2 cellular contexts compared by ENCODE assay signal in the genomic region with DNA sequence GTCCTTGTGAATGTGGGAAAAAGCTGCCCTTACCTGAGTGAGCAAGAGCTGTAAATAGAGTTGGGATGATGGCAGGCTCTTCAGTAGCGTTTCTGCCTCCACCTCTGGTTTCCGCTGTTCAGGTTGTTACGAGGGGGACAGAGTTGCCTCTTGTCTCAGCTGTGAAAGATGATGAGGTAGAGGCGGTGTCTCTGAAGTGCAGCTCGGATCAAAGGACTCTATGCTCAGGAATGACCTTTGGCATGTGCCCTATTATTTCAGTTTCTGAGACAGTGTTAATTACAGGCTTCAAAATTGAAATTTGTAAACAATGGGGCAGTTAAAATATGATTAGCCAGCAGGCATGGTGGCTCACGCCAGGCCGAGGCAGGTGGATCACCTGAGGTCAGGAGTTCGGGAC.
TF ChIP-seq lines count a peak whose summit lies in the region.

No MANE protein-coding gene starts in this region.

TF ChIP-seq in GM23338, 12 proteins besides CTCF, POLR2A, EP300 and RAD21 (continued from another document):
- TF ChIP-seq, protein P1, sequence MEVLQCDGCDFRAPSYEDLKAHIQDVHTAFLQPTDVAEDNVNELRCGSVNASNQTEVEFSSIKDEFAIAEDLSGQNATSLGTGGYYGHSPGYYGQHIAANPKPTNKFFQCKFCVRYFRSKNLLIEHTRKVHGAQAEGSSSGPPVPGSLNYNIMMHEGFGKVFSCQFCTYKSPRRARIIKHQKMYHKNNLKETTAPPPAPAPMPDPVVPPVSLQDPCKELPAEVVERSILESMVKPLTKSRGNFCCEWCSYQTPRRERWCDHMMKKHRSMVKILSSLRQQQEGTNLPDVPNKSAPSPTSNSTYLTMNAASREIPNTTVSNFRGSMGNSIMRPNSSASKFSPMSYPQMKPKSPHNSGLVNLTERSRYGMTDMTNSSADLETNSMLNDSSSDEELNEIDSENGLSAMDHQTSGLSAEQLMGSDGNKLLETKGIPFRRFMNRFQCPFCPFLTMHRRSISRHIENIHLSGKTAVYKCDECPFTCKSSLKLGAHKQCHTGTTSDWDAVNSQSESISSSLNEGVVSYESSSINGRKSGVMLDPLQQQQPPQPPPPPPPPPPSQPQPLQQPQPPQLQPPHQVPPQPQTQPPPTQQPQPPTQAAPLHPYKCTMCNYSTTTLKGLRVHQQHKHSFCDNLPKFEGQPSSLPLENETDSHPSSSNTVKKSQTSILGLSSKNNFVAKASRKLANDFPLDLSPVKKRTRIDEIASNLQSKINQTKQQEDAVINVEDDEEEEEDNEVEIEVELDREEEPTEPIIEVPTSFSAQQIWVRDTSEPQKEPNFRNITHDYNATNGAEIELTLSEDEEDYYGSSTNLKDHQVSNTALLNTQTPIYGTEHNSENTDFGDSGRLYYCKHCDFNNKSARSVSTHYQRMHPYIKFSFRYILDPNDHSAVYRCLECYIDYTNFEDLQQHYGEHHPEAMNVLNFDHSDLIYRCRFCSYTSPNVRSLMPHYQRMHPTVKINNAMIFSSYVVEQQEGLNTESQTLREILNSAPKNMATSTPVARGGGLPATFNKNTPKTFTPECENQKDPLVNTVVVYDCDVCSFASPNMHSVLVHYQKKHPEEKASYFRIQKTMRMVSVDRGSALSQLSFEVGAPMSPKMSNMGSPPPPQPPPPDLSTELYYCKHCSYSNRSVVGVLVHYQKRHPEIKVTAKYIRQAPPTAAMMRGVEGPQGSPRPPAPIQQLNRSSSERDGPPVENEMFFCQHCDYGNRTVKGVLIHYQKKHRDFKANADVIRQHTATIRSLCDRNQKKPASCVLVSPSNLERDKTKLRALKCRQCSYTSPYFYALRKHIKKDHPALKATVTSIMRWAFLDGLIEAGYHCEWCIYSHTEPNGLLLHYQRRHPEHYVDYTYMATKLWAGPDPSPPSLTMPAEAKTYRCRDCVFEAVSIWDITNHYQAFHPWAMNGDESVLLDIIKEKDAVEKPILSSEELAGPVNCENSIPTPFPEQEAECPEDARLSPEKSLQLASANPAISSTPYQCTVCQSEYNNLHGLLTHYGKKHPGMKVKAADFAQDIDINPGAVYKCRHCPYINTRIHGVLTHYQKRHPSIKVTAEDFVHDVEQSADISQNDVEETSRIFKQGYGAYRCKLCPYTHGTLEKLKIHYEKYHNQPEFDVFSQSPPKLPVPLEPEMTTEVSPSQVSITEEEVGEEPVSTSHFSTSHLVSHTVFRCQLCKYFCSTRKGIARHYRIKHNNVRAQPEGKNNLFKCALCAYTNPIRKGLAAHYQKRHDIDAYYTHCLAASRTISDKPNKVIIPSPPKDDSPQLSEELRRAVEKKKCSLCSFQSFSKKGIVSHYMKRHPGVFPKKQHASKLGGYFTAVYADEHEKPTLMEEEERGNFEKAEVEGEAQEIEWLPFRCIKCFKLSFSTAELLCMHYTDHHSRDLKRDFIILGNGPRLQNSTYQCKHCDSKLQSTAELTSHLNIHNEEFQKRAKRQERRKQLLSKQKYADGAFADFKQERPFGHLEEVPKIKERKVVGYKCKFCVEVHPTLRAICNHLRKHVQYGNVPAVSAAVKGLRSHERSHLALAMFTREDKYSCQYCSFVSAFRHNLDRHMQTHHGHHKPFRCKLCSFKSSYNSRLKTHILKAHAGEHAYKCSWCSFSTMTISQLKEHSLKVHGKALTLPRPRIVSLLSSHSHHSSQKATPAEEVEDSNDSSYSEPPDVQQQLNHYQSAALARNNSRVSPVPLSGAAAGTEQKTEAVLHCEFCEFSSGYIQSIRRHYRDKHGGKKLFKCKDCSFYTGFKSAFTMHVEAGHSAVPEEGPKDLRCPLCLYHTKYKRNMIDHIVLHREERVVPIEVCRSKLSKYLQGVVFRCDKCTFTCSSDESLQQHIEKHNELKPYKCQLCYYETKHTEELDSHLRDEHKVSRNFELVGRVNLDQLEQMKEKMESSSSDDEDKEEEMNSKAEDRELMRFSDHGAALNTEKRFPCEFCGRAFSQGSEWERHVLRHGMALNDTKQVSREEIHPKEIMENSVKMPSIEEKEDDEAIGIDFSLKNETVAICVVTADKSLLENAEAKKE (CRISPR knock-in tag; IDR thresholded peaks at IDR 0.05) = no peak
- no peak for TF ChIP-seq NANOG (IDR thresholded peaks at IDR 0.05; ENCODE audit: borderline replicate concordance)
- TF ChIP-seq, protein P2, sequence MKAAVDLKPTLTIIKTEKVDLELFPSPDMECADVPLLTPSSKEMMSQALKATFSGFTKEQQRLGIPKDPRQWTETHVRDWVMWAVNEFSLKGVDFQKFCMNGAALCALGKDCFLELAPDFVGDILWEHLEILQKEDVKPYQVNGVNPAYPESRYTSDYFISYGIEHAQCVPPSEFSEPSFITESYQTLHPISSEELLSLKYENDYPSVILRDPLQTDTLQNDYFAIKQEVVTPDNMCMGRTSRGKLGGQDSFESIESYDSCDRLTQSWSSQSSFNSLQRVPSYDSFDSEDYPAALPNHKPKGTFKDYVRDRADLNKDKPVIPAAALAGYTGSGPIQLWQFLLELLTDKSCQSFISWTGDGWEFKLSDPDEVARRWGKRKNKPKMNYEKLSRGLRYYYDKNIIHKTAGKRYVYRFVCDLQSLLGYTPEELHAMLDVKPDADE (IDR thresholded peaks at IDR 0.05) = no peak
- TF ChIP-seq, protein P3, sequence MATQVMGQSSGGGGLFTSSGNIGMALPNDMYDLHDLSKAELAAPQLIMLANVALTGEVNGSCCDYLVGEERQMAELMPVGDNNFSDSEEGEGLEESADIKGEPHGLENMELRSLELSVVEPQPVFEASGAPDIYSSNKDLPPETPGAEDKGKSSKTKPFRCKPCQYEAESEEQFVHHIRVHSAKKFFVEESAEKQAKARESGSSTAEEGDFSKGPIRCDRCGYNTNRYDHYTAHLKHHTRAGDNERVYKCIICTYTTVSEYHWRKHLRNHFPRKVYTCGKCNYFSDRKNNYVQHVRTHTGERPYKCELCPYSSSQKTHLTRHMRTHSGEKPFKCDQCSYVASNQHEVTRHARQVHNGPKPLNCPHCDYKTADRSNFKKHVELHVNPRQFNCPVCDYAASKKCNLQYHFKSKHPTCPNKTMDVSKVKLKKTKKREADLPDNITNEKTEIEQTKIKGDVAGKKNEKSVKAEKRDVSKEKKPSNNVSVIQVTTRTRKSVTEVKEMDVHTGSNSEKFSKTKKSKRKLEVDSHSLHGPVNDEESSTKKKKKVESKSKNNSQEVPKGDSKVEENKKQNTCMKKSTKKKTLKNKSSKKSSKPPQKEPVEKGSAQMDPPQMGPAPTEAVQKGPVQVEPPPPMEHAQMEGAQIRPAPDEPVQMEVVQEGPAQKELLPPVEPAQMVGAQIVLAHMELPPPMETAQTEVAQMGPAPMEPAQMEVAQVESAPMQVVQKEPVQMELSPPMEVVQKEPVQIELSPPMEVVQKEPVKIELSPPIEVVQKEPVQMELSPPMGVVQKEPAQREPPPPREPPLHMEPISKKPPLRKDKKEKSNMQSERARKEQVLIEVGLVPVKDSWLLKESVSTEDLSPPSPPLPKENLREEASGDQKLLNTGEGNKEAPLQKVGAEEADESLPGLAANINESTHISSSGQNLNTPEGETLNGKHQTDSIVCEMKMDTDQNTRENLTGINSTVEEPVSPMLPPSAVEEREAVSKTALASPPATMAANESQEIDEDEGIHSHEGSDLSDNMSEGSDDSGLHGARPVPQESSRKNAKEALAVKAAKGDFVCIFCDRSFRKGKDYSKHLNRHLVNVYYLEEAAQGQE (IDR thresholded peaks at IDR 0.05; ENCODE audit: unreplicated experiment) = no peak

TF ChIP-seq in HCT116, 20 proteins besides CTCF, POLR2A, EP300 and RAD21 (continued from another document):
- TF ChIP-seq ELF1 (IDR thresholded peaks at IDR 0.05; ENCODE audit: borderline replicate concordance, low read depth) = no peak
